In genomic region chr21:14523234-14523633, GRCh38 we compare ENCODE assay signal across 8 cellular contexts. TPM values are rescaled to one million over a fixed set of nuclear protein-coding genes. Genes with fewer than 3 reads are reported as not detected.
DNase-seq lines count a peak whose midpoint lies in the region; ATAC-seq and TF ChIP-seq lines count a peak whose summit lies in the region.

No MANE protein-coding gene starts in this region.

- no peaks in the 10 kb centered on the region for H3K9me2 ChIP-seq in hepatocyte (replicated peaks; ENCODE audit: insufficient read depth)

- peaks cover 0 to 29% (median 9%) of the 10 kb centered on the region in 3 donors for H3K36me3 Mint-ChIP-seq in CD8-positive, alpha-beta memory T cell
- peaks cover 66% of the 10 kb centered on the region for H3K36me3 Mint-ChIP-seq in activated T-helper 2 cell treated with anti-CD3 and anti-CD28 coated beads, Interferon-gamma antibody, Interleukin-2, Interleukin-4, amounts not matched to agents 10 μg/mL and 5 μg/mL and 100 μg/mL, durations not matched to agents 14 hours and 24 hours and 36 hours (ENCODE audit: low read depth)

- H3K4me1 ChIP-seq in CD8-positive, alpha-beta memory T cell (ENCODE audit: insufficient read depth, low read length), result peaks cover 27% of the 10 kb centered on the region
- no peaks in the 10 kb centered on the region for H3K4me1 ChIP-seq in hepatocyte (ENCODE audit: insufficient read depth)

- H3K4me2 ChIP-seq in hepatocyte, result no peak overlapping the region

- H3K27me3 ChIP-seq in CD8-positive, alpha-beta memory T cell (ENCODE audit: insufficient read depth, low read length, poor library complexity, severe bottlenecking), result no peaks in the 10 kb centered on the region
- H3K27me3 ChIP-seq in hepatocyte, result no peaks in the 10 kb centered on the region

- DNase-seq in CD8-positive, alpha-beta memory T cell, result peak in 2 of 5 donors; percentile 15 to 21
- no peak for DNase-seq in activated T-helper 2 cell treated with anti-CD3 and anti-CD28 coated beads, Interferon-gamma antibody, Interleukin-2, Interleukin-4, amounts not matched to agents 10 μg/mL and 5 μg/mL and 100 μg/mL, durations not matched to agents 14 hours and 24 hours and 36 hours (ENCODE audit: low spot score)
- DNase-seq in stimulated activated CD4-positive, alpha-beta T cell treated with anti-CD3 and anti-CD28 coated beads, Interleukin-4, amount 100 ng/mL, for 4 hours, result peak; percentile 31 to 51
- DNase-seq in mesenteric fat pad (ENCODE audit: low spot score) (no peak), hepatocyte (ENCODE audit: low spot score) (no peak), globus pallidus (ENCODE audit: low spot score) (no peak)

- ATAC-seq in GM19467 (IDR thresholded peaks at IDR 0.05; ENCODE audit: unreplicated experiment), result peak; percentile 81
- peak; percentile 75 for ATAC-seq in HG03469 (IDR thresholded peaks at IDR 0.05; ENCODE audit: unreplicated experiment)

- intact Hi-C loops in activated T-helper 2 cell treated with anti-CD3 and anti-CD28 coated beads, Interferon-gamma antibody, Interleukin-2, Interleukin-4, amounts not matched to agents 10 μg/mL and 5 μg/mL and 100 μg/mL, durations not matched to agents 14 hours and 24 hours and 36 hours (cut with micrococcal nuclease), result loop anchor here (1.0 to 10.0 kb wide), 7 partner anchors 11 to 1212 kb away; no protein-coding TSS in a partner anchor

- CTCF ChIA-PET in CD8-positive, alpha-beta memory T cell (lab: Charles Lee), result interaction anchor here (0.9 kb wide), 1 partner anchor 205 kb away, joined by 3 read pairs; no protein-coding TSS in a partner anchor

- peaks cover 46 to 78% (median 76%) of the 10 kb centered on the region in 3 donors for H3K4me1 Mint-ChIP-seq in CD8-positive, alpha-beta memory T cell
- H3K4me1 Mint-ChIP-seq in activated T-helper 2 cell treated with anti-CD3 and anti-CD28 coated beads, Interferon-gamma antibody, Interleukin-2, Interleukin-4, amounts not matched to agents 10 μg/mL and 5 μg/mL and 100 μg/mL, durations not matched to agents 14 hours and 24 hours and 36 hours (ENCODE audit: low read depth), result peaks cover 52% of the 10 kb centered on the region

- peak overlapping the region; percentile 27 to 86 (median 73) for H3K4me3 Mint-ChIP-seq in CD8-positive, alpha-beta memory T cell
- peak overlapping the region; percentile 71 for H3K4me3 Mint-ChIP-seq in activated T-helper 2 cell treated with anti-CD3 and anti-CD28 coated beads, Interferon-gamma antibody, Interleukin-2, Interleukin-4, amounts not matched to agents 10 μg/mL and 5 μg/mL and 100 μg/mL, durations not matched to agents 14 hours and 24 hours and 36 hours (ENCODE audit: low read depth)

- WGBS in hepatocyte (ENCODE audit: low lambda C conversion rate, missing lambda C conversion rate), result 86% methylated on average over 5 of the region's 5 CpGs

- no peaks in the 10 kb centered on the region for H3K36me3 ChIP-seq in CD8-positive, alpha-beta memory T cell (ENCODE audit: insufficient read depth, low read length)
- H3K36me3 ChIP-seq in hepatocyte (replicated peaks; ENCODE audit: insufficient read depth, low read depth), result no peaks in the 10 kb centered on the region

- no peaks in the 10 kb centered on the region for H3K9me3 ChIP-seq in CD8-positive, alpha-beta memory T cell (ENCODE audit: low read length)
- H3K9me3 ChIP-seq in hepatocyte (ENCODE audit: low read depth), result no peaks in the 10 kb centered on the region

- H3K4me3 ChIP-seq in CD8-positive, alpha-beta memory T cell (ENCODE audit: low read length), result peak overlapping the region; percentile 13
- H3K4me3 ChIP-seq in hepatocyte, result no peak overlapping the region

- no peaks in the 10 kb centered on the region for H4K20me1 ChIP-seq in hepatocyte (ENCODE audit: insufficient read depth, poor library complexity, severe bottlenecking)

- H3K27ac ChIP-seq in CD8-positive, alpha-beta memory T cell (ENCODE audit: low read depth, low read length), result no peak overlapping the region
- H3K27ac ChIP-seq in hepatocyte, result no peak overlapping the region

- H3K27me3 Mint-ChIP-seq in CD8-positive, alpha-beta memory T cell, result peaks cover 0 to 2% of the 10 kb centered on the region in 2 donors
- no peaks in the 10 kb centered on the region for H3K27me3 Mint-ChIP-seq in activated T-helper 2 cell treated with anti-CD3 and anti-CD28 coated beads, Interferon-gamma antibody, Interleukin-2, Interleukin-4, amounts not matched to agents 10 μg/mL and 5 μg/mL and 100 μg/mL, durations not matched to agents 14 hours and 24 hours and 36 hours (ENCODE audit: low read depth)

- H3K9me3 Mint-ChIP-seq in CD8-positive, alpha-beta memory T cell, result no peaks in the 10 kb centered on the region
- no peaks in the 10 kb centered on the region for H3K9me3 Mint-ChIP-seq in activated T-helper 2 cell treated with anti-CD3 and anti-CD28 coated beads, Interferon-gamma antibody, Interleukin-2, Interleukin-4, amounts not matched to agents 10 μg/mL and 5 μg/mL and 100 μg/mL, durations not matched to agents 14 hours and 24 hours and 36 hours

- no peaks in the 10 kb centered on the region for H3K79me2 ChIP-seq in hepatocyte

- POLR2A ChIA-PET in CD8-positive, alpha-beta memory T cell (lab: Charles Lee), result no interaction called here

- H2AFZ ChIP-seq in hepatocyte, result no peak overlapping the region

- H3K27ac Mint-ChIP-seq in CD8-positive, alpha-beta memory T cell, result peak overlapping the region in 6 of 8 donors; percentile 43 to 88 (median 54)
- H3K27ac Mint-ChIP-seq in activated T-helper 2 cell treated with anti-CD3 and anti-CD28 coated beads, Interferon-gamma antibody, Interleukin-2, Interleukin-4, amounts not matched to agents 10 μg/mL and 5 μg/mL and 100 μg/mL, durations not matched to agents 14 hours and 24 hours and 36 hours, result peak overlapping the region; percentile 91

- no peak for TF ChIP-seq CTCF in hepatocyte (IDR thresholded peaks at IDR 0.05; ENCODE audit: poor library complexity)

RNA-seq across cellular contexts. Expression of gene SAMSN1, which starts 22.9 kb away (rescaled TPM):
- 10 to 100 TPM; 82.6 to 83.2 TPM for total RNA-seq in CD8-positive, alpha-beta memory T cell
- 34.1 TPM for polyA plus RNA-seq in CD8-positive, alpha-beta memory T cell
- total RNA-seq in activated T-helper 2 cell treated with anti-CD3 and anti-CD28 coated beads, Interferon-gamma antibody, Interleukin-2, Interleukin-4, amounts not matched to agents 10 μg/mL and 5 μg/mL and 100 μg/mL, durations not matched to agents 14 hours and 24 hours and 36 hours, result 73.0 and 79.0 TPM in 2 replicates
- total RNA-seq in mesenteric fat pad (42.4 TPM), hepatocyte (1.2 and 1.7 TPM in 2 replicates)
- 0.51 and 0.82 TPM in 2 replicates for polyA plus RNA-seq in hepatocyte

Comparison
In these comparisons a context has a peak if more than half of its experiments do, and no peak if none do; other contexts are left out.
1. DNase-seq: peak in stimulated activated CD4-positive, alpha-beta T cell treated with anti-CD3 and anti-CD28 coated beads, Interleukin-4, amount 100 ng/mL, for 4 hours (2 of 2); none in activated T-helper 2 cell treated with anti-CD3 and anti-CD28 coated beads, Interferon-gamma antibody, Interleukin-2, Interleukin-4, amounts not matched to agents 10 μg/mL and 5 μg/mL and 100 μg/mL, durations not matched to agents 14 hours and 24 hours and 36 hours (single experiment), mesenteric fat pad (single experiment), hepatocyte (single experiment) and globus pallidus (single experiment).
2. RNA of gene SAMSN1, which starts 22.9 kb away (total RNA-seq): 82.6 to 83.2 TPM in CD8-positive, alpha-beta memory T cell, 73.0 to 79.0 TPM in activated T-helper 2 cell treated with anti-CD3 and anti-CD28 coated beads, Interferon-gamma antibody, Interleukin-2, Interleukin-4, amounts not matched to agents 10 μg/mL and 5 μg/mL and 100 μg/mL, durations not matched to agents 14 hours and 24 hours and 36 hours and 42.4 TPM in mesenteric fat pad (single experiment); 1.2 to 1.7 TPM in hepatocyte; every median in the first group is over 10 times any median in the second.